In the genomic region with DNA sequence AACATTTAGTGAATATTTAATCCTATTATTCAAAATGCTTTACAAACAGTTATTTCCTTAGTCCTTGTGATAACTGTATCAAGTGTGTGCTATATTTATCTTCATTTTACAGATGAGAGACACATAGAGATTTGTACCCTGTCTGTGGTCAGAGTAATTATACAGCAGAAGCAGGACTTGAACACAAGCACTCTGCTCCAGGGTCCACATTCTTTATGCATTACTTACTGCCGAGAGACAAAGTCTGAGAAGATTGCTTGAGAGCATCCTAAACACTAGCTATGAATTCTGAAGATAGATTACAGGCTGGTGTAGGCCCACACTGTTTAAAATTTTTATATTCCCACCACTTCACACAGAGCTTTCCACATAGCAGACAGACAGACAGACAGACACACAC, we compare ENCODE assay signal across 15 cellular contexts.
"Had no signal": no experiment of that assay in that cellular context is flagged by ENCODE, and none has a peak within 500 bp of the region (broad histone marks: within the 10 kb centered on the region; RNA-seq: fewer than 3 reads in every experiment).

No MANE protein-coding gene starts in this region.

- H3K27me3 ChIP-seq: colonic mucosa, gastrocnemius medialis, neutrophil, stomach had no signal

- H3K4me1 ChIP-seq: colonic mucosa, gastrocnemius medialis, stomach had no signal

- H3K27ac Mint-ChIP-seq: endodermal cell, natural killer cell, type B pancreatic cell had no signal

- H3K27me3 Mint-ChIP-seq: type B pancreatic cell had no signal

- ATAC-seq: gastrocnemius medialis, natural killer cell, sciatic nerve had no signal

- H3K36me3 ChIP-seq: colonic mucosa, gastrocnemius medialis, neutrophil, stomach had no signal

- H3K27ac ChIP-seq: colonic mucosa, gastrocnemius medialis, neutrophil, skin epidermis, stomach had no signal

- H3K9me3 ChIP-seq: colonic mucosa, gastrocnemius medialis, neutrophil, stomach had no signal

- DNase-seq: caudate nucleus; colonic mucosa; dermis blood vessel endothelial cell; endodermal cell; gastrocnemius medialis; glutamatergic neuron; natural killer cell; posterior cingulate gyrus; stimulated activated CD4-positive, alpha-beta T cell treated with anti-CD3 and anti-CD28 coated beads, Interleukin-12 subunit alpha, Interleukin-12 subunit beta, amount 100 ng/mL, for 4 hours; stimulated activated naive CD4-positive, alpha-beta T cell; stomach had no signal

- H3K9me3 Mint-ChIP-seq: endodermal cell, natural killer cell, type B pancreatic cell had no signal

- H3K36me3 Mint-ChIP-seq: natural killer cell had no signal

- H3K4me1 Mint-ChIP-seq: natural killer cell had no signal

- H3K4me3 Mint-ChIP-seq: endodermal cell, natural killer cell, type B pancreatic cell had no signal

- H3K4me3 ChIP-seq: colonic mucosa, gastrocnemius medialis, skin epidermis, stomach had no signal
